ENCODE assay signal across 15 cellular contexts in the genomic region with DNA sequence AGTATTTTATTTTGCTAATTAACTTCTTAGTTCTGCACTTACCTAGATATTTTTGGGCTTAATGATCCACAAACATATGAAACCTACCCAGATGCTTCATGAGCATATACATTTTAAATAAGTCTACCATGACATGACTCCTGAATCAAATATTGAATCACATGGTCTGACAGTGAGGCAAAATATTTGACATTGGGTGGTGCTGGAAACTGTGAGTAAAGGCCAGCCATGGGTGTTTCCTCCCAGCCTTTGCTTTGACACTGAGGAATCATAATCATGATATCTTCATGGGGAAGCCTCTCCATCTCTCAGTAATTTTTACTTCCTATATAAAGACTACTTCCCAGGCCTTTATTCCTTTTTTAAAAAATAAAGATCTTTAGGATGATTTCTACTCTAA. TPM values are rescaled to one million over a fixed set of nuclear protein-coding genes. Genes with fewer than 3 reads are reported as not detected.
DNase-seq lines count a peak whose midpoint lies in the region; ATAC-seq and TF ChIP-seq lines count a peak whose summit lies in the region.
"Had no signal": no experiment of that assay in that cellular context is flagged by ENCODE, and none has a peak within 500 bp of the region (broad histone marks: within the 10 kb centered on the region; RNA-seq: fewer than 3 reads in every experiment).

No MANE protein-coding gene starts in this region.

- no peaks in the 10 kb centered on the region for H3K36me3 ChIP-seq in CD8-positive, alpha-beta T cell (ENCODE audit: insufficient read depth, low read length)
- no peaks in the 10 kb centered on the region for H3K36me3 ChIP-seq in colonic mucosa
- H3K36me3 ChIP-seq: BE2C, gastrocnemius medialis, spleen had no signal

- no peaks in the 10 kb centered on the region for H3K4me1 ChIP-seq in CD8-positive, alpha-beta T cell (ENCODE audit: insufficient read depth, low read length)
- no peaks in the 10 kb centered on the region for H3K4me1 ChIP-seq in colonic mucosa
- H3K4me1 ChIP-seq: BE2C, gastrocnemius medialis had no signal

- no peaks in the 10 kb centered on the region for H3K9me3 ChIP-seq in CD8-positive, alpha-beta T cell (ENCODE audit: low read length)
- H3K9me3 ChIP-seq in colonic mucosa, result no peaks in the 10 kb centered on the region
- H3K9me3 ChIP-seq: BE2C, gastrocnemius medialis, spleen had no signal

- H3K27me3 ChIP-seq in CD8-positive, alpha-beta T cell (ENCODE audit: insufficient read depth, low read length), result no peaks in the 10 kb centered on the region
- H3K27me3 ChIP-seq in colonic mucosa, result no peaks in the 10 kb centered on the region
- H3K27me3 ChIP-seq: BE2C, gastrocnemius medialis, spleen had no signal

- no peaks in the 10 kb centered on the region for H3K9me3 Mint-ChIP-seq in CD8-positive, alpha-beta T cell
- H3K9me3 Mint-ChIP-seq: activated T-helper 1 cell treated with anti-CD3 and anti-CD28 coated beads, Interleukin-12 subunit alpha, Interleukin-12 subunit beta, Interleukin-2, Interleukin-4 antibody, amounts not matched to agents 30 ng/mL and 10 ng/mL and 1 ng/mL, durations not matched to agents 14 hours and 24 hours and 36 hours had no signal

- H3K27me3 Mint-ChIP-seq in CD8-positive, alpha-beta T cell (ENCODE audit: low read depth), result peaks cover 7% of the 10 kb centered on the region

- H3K9ac ChIP-seq in colonic mucosa (ENCODE audit: low read depth in 2 of 2, low read length in 2 of 2), result no peak overlapping the region

- no peaks in the 10 kb centered on the region for H3K36me3 Mint-ChIP-seq in CD8-positive, alpha-beta T cell

- no peak for ATAC-seq in CD8-positive, alpha-beta T cell
- ATAC-seq: gastrocnemius medialis, HepG2 had no signal

- DNase-seq in EH (ENCODE audit: low read depth), result peak; percentile 67
- DNase-seq in HPDE6-E6E7 (ENCODE audit: extremely low spot score), result peak; percentile 26
- DNase-seq in astrocyte of the spinal cord (ENCODE audit: low read depth, low spot score), result peak; percentile 8
- peak; percentile 63 for DNase-seq in iris pigment epithelial cell (ENCODE audit: low read depth)
- no peak for DNase-seq in posterior cingulate gyrus
- no peak for DNase-seq in activated CD8-positive, alpha-beta memory T cell treated with anti-CD3 and anti-CD28 coated beads, Interleukin-2, amount 50 U/mL, for 48 hours
- no peak for DNase-seq in CD8-positive, alpha-beta T cell
- DNase-seq in colonic mucosa, result no peak
- DNase-seq: BE2C, gastrocnemius medialis, MM.1S, spleen had no signal

- POLR2A ChIA-PET in CD8-positive, alpha-beta T cell (lab: Charles Lee), result no interaction called here

- TF ChIP-seq CTCF in astrocyte of the spinal cord (IDR thresholded peaks at IDR 0.05; ENCODE audit: low read depth, low read length) (no peak), colonic mucosa (IDR thresholded peaks at IDR 0.05) (no peak)
- no peak for TF ChIP-seq CTCF in CD8-positive, alpha-beta T cell (IDR thresholded peaks at IDR 0.05)

- no peak overlapping the region for H3K27ac Mint-ChIP-seq in CD8-positive, alpha-beta T cell
- H3K27ac Mint-ChIP-seq: activated T-helper 1 cell treated with anti-CD3 and anti-CD28 coated beads, Interleukin-12 subunit alpha, Interleukin-12 subunit beta, Interleukin-2, Interleukin-4 antibody, amounts not matched to agents 30 ng/mL and 10 ng/mL and 1 ng/mL, durations not matched to agents 14 hours and 24 hours and 36 hours had no signal

- intact Hi-C loops in posterior cingulate gyrus (cut with DNase I), result no loop called here
- intact Hi-C loops in CD8-positive, alpha-beta T cell (cut with DNase I, micrococcal nuclease), result no loop called here
- intact Hi-C loops in colonic mucosa (cut with DNase I), result no loop called here

- H3K4me3 Mint-ChIP-seq in CD8-positive, alpha-beta T cell, result no peak overlapping the region
- H3K4me3 Mint-ChIP-seq: activated T-helper 1 cell treated with anti-CD3 and anti-CD28 coated beads, Interleukin-12 subunit alpha, Interleukin-12 subunit beta, Interleukin-2, Interleukin-4 antibody, amounts not matched to agents 30 ng/mL and 10 ng/mL and 1 ng/mL, durations not matched to agents 14 hours and 24 hours and 36 hours had no signal

- H3K4me1 Mint-ChIP-seq in CD8-positive, alpha-beta T cell (ENCODE audit: low read depth), result no peaks in the 10 kb centered on the region

- in situ Hi-C loops in astrocyte of the spinal cord (cut with HindIII; ENCODE audit: low sequenced_read_pairs), result no loop called here

- H3K27ac ChIP-seq in CD8-positive, alpha-beta T cell (ENCODE audit: low read depth, low read length), result no peak overlapping the region
- H3K27ac ChIP-seq in colonic mucosa, result no peak overlapping the region
- H3K27ac ChIP-seq: gastrocnemius medialis, spleen, VCaP had no signal

- CTCF ChIA-PET in CD8-positive, alpha-beta T cell (lab: Charles Lee), result no interaction called here

- H3K4me3 ChIP-seq in astrocyte of the spinal cord (ENCODE audit: low read depth, low read length) (no peak overlapping the region), colonic mucosa (no peak overlapping the region)
- no peak overlapping the region for H3K4me3 ChIP-seq in CD8-positive, alpha-beta T cell (ENCODE audit: low read depth, low read length)
- H3K4me3 ChIP-seq: gastrocnemius medialis, spleen had no signal

RNA-seq across cellular contexts. Expression of a gene that starts 22.8 kb away (rescaled TPM):
- 10 to 100 TPM; 81.4 to 82.5 TPM for total RNA-seq in CD8-positive, alpha-beta T cell
- 100 to 1,000 TPM; 134 to 171 TPM for total RNA-seq in colonic mucosa

Comparison
In these comparisons a context has a peak if more than half of its experiments do, and no peak if none do; other contexts are left out.
1. DNase-seq: peak in EH (single experiment), HPDE6-E6E7 (single experiment), astrocyte of the spinal cord (single experiment) and iris pigment epithelial cell (single experiment); none in posterior cingulate gyrus (0 of 10), activated CD8-positive, alpha-beta memory T cell treated with anti-CD3 and anti-CD28 coated beads, Interleukin-2, amount 50 U/mL, for 48 hours (single experiment), CD8-positive, alpha-beta T cell (0 of 7) and colonic mucosa (single experiment).